ENCODE assay signal across 8 cellular contexts in the genomic region with DNA sequence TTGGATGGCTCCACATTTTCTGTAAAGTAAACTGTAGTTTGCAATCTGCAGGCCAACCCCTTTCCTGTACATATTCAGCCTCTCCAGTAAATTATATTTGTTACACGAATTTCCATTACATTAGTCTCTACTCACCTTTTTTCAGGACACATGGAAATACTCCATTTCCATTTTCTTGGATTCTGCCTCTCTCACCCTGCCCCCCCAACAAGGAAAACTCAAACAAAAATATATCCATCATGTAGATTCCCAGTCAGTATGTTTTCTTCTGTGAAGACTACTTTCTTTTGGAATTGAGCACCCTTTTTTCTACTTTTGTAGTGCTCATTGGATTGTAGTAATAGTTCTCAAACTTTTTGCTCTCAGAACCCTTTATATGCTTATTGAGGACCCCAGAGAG. TPM values are rescaled to one million over a fixed set of nuclear protein-coding genes. Genes with fewer than 3 reads are reported as not detected.
DNase-seq lines count a peak whose midpoint lies in the region; ATAC-seq and TF ChIP-seq lines count a peak whose summit lies in the region.

No MANE protein-coding gene starts in this region.

- no peak for TF ChIP-seq CTCF in CD4-positive, alpha-beta T cell (IDR thresholded peaks at IDR 0.05)
- TF ChIP-seq CTCF in MM.1S (IDR thresholded peaks at IDR 0.05; ENCODE audit: low read length) (no peak), nephron progenitor cell (IDR thresholded peaks at IDR 0.05) (no peak), omental fat pad (IDR thresholded peaks at IDR 0.05) (no peak)

- no peaks in the 10 kb centered on the region for H3K27me3 ChIP-seq in CD4-positive, alpha-beta T cell (ENCODE audit: control insufficient read depth, insufficient read depth, low read length)
- H3K27me3 ChIP-seq in MM.1S (replicated peaks; ENCODE audit: insufficient read depth, low read length), result no peaks in the 10 kb centered on the region
- H3K27me3 ChIP-seq in duodenal mucosa (ENCODE audit: control insufficient read depth in 1 of 2, insufficient read depth in 2 of 2, low read length in 2 of 2), result no peaks in the 10 kb centered on the region

- no peak for DNase-seq in CD4-positive, alpha-beta T cell
- DNase-seq in MM.1S (no peak), nephron progenitor cell (no peak), kidney glomerular epithelial cell (lab: John Stamatoyannopoulos, UW) (no peak), omental fat pad (ENCODE audit: low spot score) (no peak), T1000 (lab: John Stamatoyannopoulos, UW) (no peak)

- no peaks in the 10 kb centered on the region for H3K9me3 Mint-ChIP-seq in CD4-positive, alpha-beta T cell
- H3K9me3 Mint-ChIP-seq in nephron progenitor cell, result peaks cover 4% of the 10 kb centered on the region

- no peaks in the 10 kb centered on the region for H3K9me3 ChIP-seq in CD4-positive, alpha-beta T cell (ENCODE audit: control insufficient read depth, low read length)
- H3K9me3 ChIP-seq in MM.1S (replicated peaks; ENCODE audit: insufficient read depth, low read length) (no peaks in the 10 kb centered on the region), duodenal mucosa (ENCODE audit: control insufficient read depth in 1 of 2, low read length in 2 of 2) (no peaks in the 10 kb centered on the region)

- H2AFZ ChIP-seq in MM.1S (ENCODE audit: low read length), result no peak overlapping the region

- H3K4me1 Mint-ChIP-seq in CD4-positive, alpha-beta T cell (ENCODE audit: low read depth), result peaks cover 70% of the 10 kb centered on the region
- H3K4me1 Mint-ChIP-seq in nephron progenitor cell, result peaks cover 45% of the 10 kb centered on the region

- H3K36me3 ChIP-seq in MM.1S (replicated peaks; ENCODE audit: insufficient read depth, low read length), result no peaks in the 10 kb centered on the region
- no peaks in the 10 kb centered on the region for H3K36me3 ChIP-seq in duodenal mucosa (ENCODE audit: control insufficient read depth in 1 of 2, insufficient read depth in 2 of 2, low read length in 2 of 2)

- H3K9ac ChIP-seq in MM.1S (ENCODE audit: low read length) (peak overlapping the region; percentile 90; the same call in 1 of the 2 replicates), duodenal mucosa (ENCODE audit: low read depth in 1 of 2, low read length in 2 of 2) (peak overlapping the region; percentile 60 to 93)

- H3K9me2 ChIP-seq in MM.1S (replicated peaks; ENCODE audit: insufficient read depth, low read length), result no peaks in the 10 kb centered on the region

- peak overlapping the region; percentile 96 for H3K4me3 ChIP-seq in MM.1S (ENCODE audit: low read length)
- peak overlapping the region; percentile 92 to 95 for H3K4me3 ChIP-seq in duodenal mucosa (ENCODE audit: low read depth in 1 of 2, low read length in 2 of 2)

- H3K4me2 ChIP-seq in MM.1S (ENCODE audit: low read depth, low read length), result peak overlapping the region; percentile 75

- peaks cover 78% of the 10 kb centered on the region for H3K79me2 ChIP-seq in MM.1S (ENCODE audit: low read length)

- peaks cover 17% of the 10 kb centered on the region for H3K36me3 Mint-ChIP-seq in CD4-positive, alpha-beta T cell (ENCODE audit: low read depth)
- H3K36me3 Mint-ChIP-seq in nephron progenitor cell (ENCODE audit: low read depth), result peaks cover 15% of the 10 kb centered on the region

- no peaks in the 10 kb centered on the region for H3K27me3 Mint-ChIP-seq in CD4-positive, alpha-beta T cell
- no peaks in the 10 kb centered on the region for H3K27me3 Mint-ChIP-seq in nephron progenitor cell (ENCODE audit: low read depth, poor library complexity)

- ATAC-seq in CD4-positive, alpha-beta T cell (ENCODE audit: poor library complexity), result no peak
- no peak for ATAC-seq in HG03135 (IDR thresholded peaks at IDR 0.05; ENCODE audit: unreplicated experiment)
- ATAC-seq in omental fat pad (ENCODE audit: low FRiP score), result no peak

- CTCF ChIA-PET in CD4-positive, alpha-beta T cell (lab: Charles Lee), result interaction anchor here (0.6 to 0.9 kb wide), 2 partner anchors 34 to 38 kb away, joined by 3 to 4 read pairs; no protein-coding TSS in a partner anchor

- POLR2A ChIA-PET in CD4-positive, alpha-beta T cell (lab: Charles Lee), result no interaction called here

- H3K4me1 ChIP-seq in MM.1S (ENCODE audit: low read length) (peaks cover 14% of the 10 kb centered on the region), duodenal mucosa (ENCODE audit: control insufficient read depth in 1 of 2, insufficient read depth in 2 of 2, low read length in 2 of 2) (peaks cover 8 to 23% of the 10 kb centered on the region in 2 donors)

- H3K4me3 Mint-ChIP-seq in CD4-positive, alpha-beta T cell, result peak overlapping the region; percentile 98
- H3K4me3 Mint-ChIP-seq in nephron progenitor cell, result peak overlapping the region; percentile 96

- peaks cover 23% of the 10 kb centered on the region for H4K20me1 ChIP-seq in MM.1S (ENCODE audit: insufficient read depth, low read length)

- intact Hi-C loops in CD4-positive, alpha-beta T cell (cut with DNase I, micrococcal nuclease), result loop anchor here (5.0 kb wide), 2 partner anchors 34 to 211 kb away; a partner anchor contains a TSS

- no peak overlapping the region for H3K27ac Mint-ChIP-seq in CD4-positive, alpha-beta T cell
- peak overlapping the region; percentile 8 for H3K27ac Mint-ChIP-seq in nephron progenitor cell

- peaks cover 19% of the 10 kb centered on the region for H3F3A ChIP-seq in MM.1S (ENCODE audit: insufficient read depth, low read length)

- H3K27ac ChIP-seq in CD4-positive, alpha-beta T cell (ENCODE audit: low read depth, low read length), result no peak overlapping the region
- H3K27ac ChIP-seq in MM.1S (ENCODE audit: low read length), result no peak overlapping the region
- no peak overlapping the region for H3K27ac ChIP-seq in duodenal mucosa (ENCODE audit: low read depth, low read length)

RNA-seq across cellular contexts. Expression of a gene that starts 2.9 kb away (rescaled TPM):
- total RNA-seq in CD4-positive, alpha-beta T cell, result 10 to 100 TPM; 18.1 to 18.3 TPM
- 10 to 100 TPM; 11.1 to 32.0 (median 13.3) TPM for total RNA-seq in omental fat pad
